In genomic region chr20:62616728-62617621, GRCh38 we compare ENCODE assay signal across 8 cellular contexts. TPM values are rescaled to one million over a fixed set of nuclear protein-coding genes. Genes with fewer than 3 reads are reported as not detected.
DNase-seq lines count a peak whose midpoint lies in the region; ATAC-seq and TF ChIP-seq lines count a peak whose summit lies in the region.

No MANE protein-coding gene starts in this region.

- no peak overlapping the region for H3K4me2 ChIP-seq in smooth muscle cell

- no peaks in the 10 kb centered on the region for H3K4me1 ChIP-seq in ascending aorta
- peaks cover 7% of the 10 kb centered on the region for H3K4me1 ChIP-seq in smooth muscle cell (ENCODE audit: low read depth)

- DNase-seq in DMS114 treated with DMSO at 0.1 percent for 48 hours (lab: John Stamatoyannopoulos, UW; ENCODE audit: unreplicated experiment) (peak; percentile 43), NAMALWA (ENCODE audit: low spot score) (peak; percentile 85), ascending aorta (ENCODE audit: low spot score in 2 of 2) (peak; percentile 57 to 83), hepatic stellate cell (ENCODE audit: low spot score) (peak; percentile 91), smooth muscle cell (lab: John Stamatoyannopoulos, UW; ENCODE audit: unreplicated experiment) (peak; percentile 27)
- DNase-seq in T-helper 2 cell treated with Interferon-gamma antibody and Interleukin-4, amounts not matched to agents 5 μg/mL and 100 μg/mL, for 36 hours (ENCODE audit: low spot score) = peak; percentile 72

- H3K9me3 ChIP-seq in ascending aorta (no peaks in the 10 kb centered on the region), smooth muscle cell (replicated peaks; ENCODE audit: low read depth) (no peaks in the 10 kb centered on the region)

- peak overlapping the region; percentile 77 for H3K4me3 Mint-ChIP-seq in T-helper 2 cell treated with Interferon-gamma antibody and Interleukin-4, amounts not matched to agents 5 μg/mL and 100 μg/mL, for 36 hours

- ATAC-seq in GM21737 (IDR thresholded peaks at IDR 0.05; ENCODE audit: unreplicated experiment) (peak; percentile 47), HG03025 (IDR thresholded peaks at IDR 0.05; ENCODE audit: low FRiP score, unreplicated experiment) (no peak)

- 48% methylated on average over 26 of the region's 26 CpGs for whole genome bisulfite sequencing in smooth muscle cell (ENCODE audit: low lambda C conversion rate)

- no peaks in the 10 kb centered on the region for H3K9me3 Mint-ChIP-seq in T-helper 2 cell treated with Interferon-gamma antibody and Interleukin-4, amounts not matched to agents 5 μg/mL and 100 μg/mL, for 36 hours

- no peaks in the 10 kb centered on the region for H3K36me3 ChIP-seq in ascending aorta
- H3K36me3 ChIP-seq in smooth muscle cell (ENCODE audit: low read depth) = no peaks in the 10 kb centered on the region

- no peaks in the 10 kb centered on the region for H3K36me3 Mint-ChIP-seq in T-helper 2 cell treated with Interferon-gamma antibody and Interleukin-4, amounts not matched to agents 5 μg/mL and 100 μg/mL, for 36 hours (ENCODE audit: low read depth)

- no peaks in the 10 kb centered on the region for H4K20me1 ChIP-seq in smooth muscle cell (ENCODE audit: low read depth)

- H3K9ac ChIP-seq in smooth muscle cell (ENCODE audit: low read depth) = no peak overlapping the region

- H3K27ac Mint-ChIP-seq in T-helper 2 cell treated with Interferon-gamma antibody and Interleukin-4, amounts not matched to agents 5 μg/mL and 100 μg/mL, for 36 hours = peak overlapping the region; percentile 93

- peaks cover 31% of the 10 kb centered on the region for H3K4me1 Mint-ChIP-seq in T-helper 2 cell treated with Interferon-gamma antibody and Interleukin-4, amounts not matched to agents 5 μg/mL and 100 μg/mL, for 36 hours (ENCODE audit: low read depth)

- H3K27me3 ChIP-seq in ascending aorta = no peaks in the 10 kb centered on the region
- H3K27me3 ChIP-seq in smooth muscle cell (ENCODE audit: low read depth) = no peaks in the 10 kb centered on the region

- no peaks in the 10 kb centered on the region for H3F3A ChIP-seq in smooth muscle cell (ENCODE audit: low read depth)

- H3K79me2 ChIP-seq in smooth muscle cell (ENCODE audit: low read depth) = no peaks in the 10 kb centered on the region

- peak; percentile 83 to 96 (median 95) for TF ChIP-seq CTCF in ascending aorta (IDR thresholded peaks at IDR 0.05)
- TF ChIP-seq CTCF in smooth muscle cell (IDR thresholded peaks at IDR 0.05; ENCODE audit: borderline replicate concordance, insufficient read depth, poor library complexity, severe bottlenecking) = peak; percentile 94

- peak overlapping the region; percentile 58 to 68 for H3K27ac ChIP-seq in ascending aorta
- no peak overlapping the region for H3K27ac ChIP-seq in smooth muscle cell (ENCODE audit: low read depth)

- peaks cover 8% of the 10 kb centered on the region for H3K27me3 Mint-ChIP-seq in T-helper 2 cell treated with Interferon-gamma antibody and Interleukin-4, amounts not matched to agents 5 μg/mL and 100 μg/mL, for 36 hours (ENCODE audit: low read depth)

- H3K4me3 ChIP-seq in ascending aorta (no peak overlapping the region), smooth muscle cell (no peak overlapping the region)

- intact Hi-C loops in ascending aorta (cut with DNase I) = loop anchor here (1.0 to 5.0 kb wide), 2 partner anchors 65 to 117 kb away; no protein-coding TSS in a partner anchor

- no peak overlapping the region for H2AFZ ChIP-seq in smooth muscle cell (ENCODE audit: low read depth)

RNA-seq across cellular contexts. Expression of gene SLCO4A1, which starts 25.3 kb away (rescaled TPM):
- total RNA-seq in ascending aorta = 160 TPM
- 0.18 and 0.81 TPM in 2 replicates for total RNA-seq in smooth muscle cell
- 1.4 and 1.7 TPM in 2 replicates for polyA plus RNA-seq in smooth muscle cell

Comparison
In these comparisons a context has a peak if more than half of its experiments do, and no peak if none do; other contexts are left out.
1. DNase-seq: peak in every context shown above with its lines; median percentile 91 in hepatic stellate cell; 85 in NAMALWA; 72 in T-helper 2 cell treated with Interferon-gamma antibody and Interleukin-4, amounts not matched to agents 5 μg/mL and 100 μg/mL, for 36 hours; 70 in ascending aorta; 43 in DMS114 treated with DMSO at 0.1 percent for 48 hours; 27 in smooth muscle cell.
2. RNA of gene SLCO4A1, which starts 25.3 kb away (total RNA-seq): 160 TPM in ascending aorta (single experiment); 0.18 to 0.81 TPM in smooth muscle cell; every median in the first group is over 10 times any median in the second.